In the genomic region with DNA sequence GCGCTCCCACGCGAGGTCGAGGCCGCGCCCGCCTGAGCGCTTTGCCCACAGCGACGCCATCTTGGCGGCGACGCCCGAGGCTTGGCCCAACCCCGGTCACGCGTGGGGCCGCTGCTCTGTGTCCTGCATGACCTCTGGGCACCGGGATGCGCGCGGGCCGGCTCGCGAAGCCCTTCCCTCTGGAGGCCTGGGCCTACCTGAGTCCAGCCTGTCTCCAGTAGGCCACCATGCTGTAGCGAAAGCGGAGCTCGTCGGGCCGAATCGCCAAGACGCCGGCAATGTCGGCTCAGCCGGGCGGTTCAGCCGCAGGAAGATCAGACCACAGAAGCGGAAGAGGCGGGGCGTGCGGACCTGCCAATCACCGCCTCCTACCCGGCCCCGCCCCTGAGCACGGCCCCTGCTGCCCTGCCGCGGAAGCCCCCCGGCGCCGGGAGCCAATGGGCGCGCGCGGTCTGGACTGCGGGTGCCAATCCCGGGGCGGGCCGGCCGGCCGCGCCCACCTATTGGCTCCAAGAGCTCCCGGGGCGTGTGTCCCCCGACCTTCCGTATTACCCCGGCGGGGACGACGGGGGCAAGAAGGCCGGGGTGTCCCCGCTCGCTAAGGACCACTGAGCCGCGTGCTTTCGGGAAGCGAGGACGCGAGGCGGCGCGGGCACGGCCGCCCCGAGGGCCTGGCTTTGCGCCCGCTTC, we compare ENCODE assay signal across 8 cellular contexts. TPM values are rescaled to one million over a fixed set of nuclear protein-coding genes. Genes with fewer than 3 reads are reported as not detected.
A peak's percentile ranks its signal among the peaks of the same experiment; 100 is the strongest.
DNase-seq lines count a peak whose midpoint lies in the region; ATAC-seq and FAIRE-seq lines count a peak whose summit lies in the region.

A gene (minus strand): TSS at position 313 of the 690 bp plus-strand sequence. CDS start 84 bp downstream, at position 229.

- intact Hi-C loops in left ventricle myocardium superior (cut with micrococcal nuclease): loop anchor here (5.0 kb wide), 1 partner anchor 125 kb away; no protein-coding TSS in a partner anchor

- peak; percentile 78 for FAIRE-seq in urothelium cell line (lab: Jason Lieb, UNC)

- peak; percentile 84 for DNase-seq in NCI-H187 treated with DMSO at 0.1 percent for 48 hours (lab: John Stamatoyannopoulos, UW)
- peak; percentile 95 to 98 (median 96) for DNase-seq in T-helper 2 cell
- peak; percentile 99 for DNase-seq in left ventricle myocardium superior
- peak; percentile 83 for DNase-seq in pulmonary artery endothelial cell (ENCODE audit: low read depth, low spot score)
- peak; percentile 100 for DNase-seq in urothelium cell line (ENCODE audit: low spot score)

- ATAC-seq in GM18499 (IDR thresholded peaks at IDR 0.05; ENCODE audit: insufficient read depth, unreplicated experiment) (peak; percentile 76), HG02938 (IDR thresholded peaks at IDR 0.05; ENCODE audit: unreplicated experiment) (peak; percentile 85), left ventricle myocardium superior (peak; percentile 100)

- peak within 1 kb of the TSS; percentile 89 for H3K27ac ChIP-seq in angular gyrus (ENCODE audit: low read depth, low read length)

RNA-seq across cellular contexts. Expression of the gene that starts here (rescaled TPM):
- total RNA-seq in left ventricle myocardium superior (128 TPM), pulmonary artery endothelial cell (34.8 and 35.8 TPM in 2 replicates)

Comparison
In these comparisons a context has a peak if more than half of its experiments do, and no peak if none do; other contexts are left out.
1. Peak in every context shown above with its lines: DNase-seq, ATAC-seq and H3K27ac ChIP-seq.